17 cellular contexts compared by ENCODE assay signal in the genomic region with DNA sequence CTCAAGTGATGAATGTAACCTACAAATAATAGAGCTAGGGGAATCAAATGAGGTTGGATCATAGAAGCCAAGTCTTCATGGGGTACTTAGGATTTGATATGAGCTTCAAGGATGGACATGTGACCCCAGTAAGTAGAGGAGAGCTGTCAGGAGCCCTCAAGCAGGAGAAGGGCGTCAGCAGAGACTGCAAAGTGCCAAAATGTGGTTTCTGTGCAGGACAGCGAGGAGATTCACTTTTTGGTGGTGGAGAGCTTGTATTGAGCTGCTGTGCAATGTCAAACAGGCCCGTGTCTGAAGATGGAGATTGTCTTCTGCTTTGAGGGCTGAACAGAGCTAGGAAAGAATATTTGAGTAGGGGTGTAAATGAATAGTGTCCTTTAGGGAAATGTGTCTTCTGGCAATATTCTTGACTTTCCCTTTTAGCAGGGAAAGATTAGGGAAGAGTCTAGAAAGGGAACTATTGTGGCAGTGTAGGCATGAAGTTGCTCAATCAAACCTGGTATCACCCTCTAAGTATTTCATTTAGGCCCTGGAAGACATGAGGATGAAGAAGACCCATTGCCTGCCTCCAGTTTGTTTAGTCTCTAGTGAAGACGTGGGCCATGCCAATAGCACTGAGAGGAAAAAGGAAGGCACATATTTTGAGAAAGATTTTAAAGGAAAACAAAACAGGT. TPM values are rescaled to one million over a fixed set of nuclear protein-coding genes. Genes with fewer than 3 reads are reported as not detected.
DNase-seq lines count a peak whose midpoint lies in the region; ATAC-seq, FAIRE-seq and TF ChIP-seq lines count a peak whose summit lies in the region.
"Had no signal": no experiment of that assay in that cellular context is flagged by ENCODE, and none has a peak within 500 bp of the region (broad histone marks: within the 10 kb centered on the region; RNA-seq: fewer than 3 reads in every experiment).

No MANE protein-coding gene starts in this region.

- peak overlapping the region; percentile 60 for H3K27ac Mint-ChIP-seq in T-helper 2 cell treated with Interferon-gamma antibody and Interleukin-4, amounts not matched to agents 5 μg/mL and 100 μg/mL, for 36 hours
- H3K27ac Mint-ChIP-seq in activated T-helper 1 cell treated with anti-CD3 and anti-CD28 coated beads, Interleukin-12 subunit alpha, Interleukin-12 subunit beta, Interleukin-2, Interleukin-4 antibody, amounts not matched to agents 30 ng/mL and 10 ng/mL and 1 ng/mL, durations not matched to agents 14 hours and 24 hours and 36 hours, result peak overlapping the region; percentile 96
- H3K27ac Mint-ChIP-seq in natural killer cell treated with Interleukin-12 subunit alpha and Interleukin-12 subunit beta and Interleukin-15 and Interleukin-18, amount 100 ng/mL, for 72 hours, result peak overlapping the region; percentile 89

- peak overlapping the region; percentile 16 for H3K4me3 Mint-ChIP-seq in T-helper 2 cell treated with Interferon-gamma antibody and Interleukin-4, amounts not matched to agents 5 μg/mL and 100 μg/mL, for 36 hours
- no peak overlapping the region for H3K4me3 Mint-ChIP-seq in activated T-helper 1 cell treated with anti-CD3 and anti-CD28 coated beads, Interleukin-12 subunit alpha, Interleukin-12 subunit beta, Interleukin-2, Interleukin-4 antibody, amounts not matched to agents 30 ng/mL and 10 ng/mL and 1 ng/mL, durations not matched to agents 14 hours and 24 hours and 36 hours
- peak overlapping the region; percentile 87 for H3K4me3 Mint-ChIP-seq in natural killer cell treated with Interleukin-12 subunit alpha and Interleukin-12 subunit beta and Interleukin-15 and Interleukin-18, amount 100 ng/mL, for 72 hours
- H3K4me3 Mint-ChIP-seq: brain, H9 had no signal

- TF ChIP-seq POLR2A in GM12891 (IDR thresholded peaks at IDR 0.05; ENCODE audit: low read depth, low read length) (no peak; the same call in 1 of the 2 replicates), heart left ventricle (IDR thresholded peaks at IDR 0.05) (no peak)

- TF ChIP-seq CTCF in heart left ventricle (IDR thresholded peaks at IDR 0.05), result no peak

- peaks cover 44% of the 10 kb centered on the region for H3K4me1 Mint-ChIP-seq in T-helper 2 cell treated with Interferon-gamma antibody and Interleukin-4, amounts not matched to agents 5 μg/mL and 100 μg/mL, for 36 hours (ENCODE audit: low read depth)
- peaks cover 35% of the 10 kb centered on the region for H3K4me1 Mint-ChIP-seq in activated T-helper 1 cell treated with anti-CD3 and anti-CD28 coated beads, Interleukin-12 subunit alpha, Interleukin-12 subunit beta, Interleukin-2, Interleukin-4 antibody, amounts not matched to agents 30 ng/mL and 10 ng/mL and 1 ng/mL, durations not matched to agents 14 hours and 24 hours and 36 hours (ENCODE audit: low read depth)
- H3K4me1 Mint-ChIP-seq in natural killer cell treated with Interleukin-12 subunit alpha and Interleukin-12 subunit beta and Interleukin-15 and Interleukin-18, amount 100 ng/mL, for 72 hours (ENCODE audit: low read depth in 2 of 2), result peaks cover 51 to 55% of the 10 kb centered on the region in 2 donors

- H3K9me3 ChIP-seq in heart left ventricle, result no peaks in the 10 kb centered on the region
- H3K9me3 ChIP-seq: A549, Caco-2 had no signal

- H3K4me1 ChIP-seq in heart left ventricle, result peaks cover 0 to 33% (median 0%) of the 10 kb centered on the region in 12 donors
- H3K4me1 ChIP-seq: A549, Caco-2 had no signal

- peak overlapping the region in 1 of 12 donors; percentile 79 for H3K27ac ChIP-seq in heart left ventricle
- H3K27ac ChIP-seq: A549 had no signal

- H3K9me3 Mint-ChIP-seq in T-helper 2 cell treated with Interferon-gamma antibody and Interleukin-4, amounts not matched to agents 5 μg/mL and 100 μg/mL, for 36 hours, result no peaks in the 10 kb centered on the region
- no peaks in the 10 kb centered on the region for H3K9me3 Mint-ChIP-seq in activated T-helper 1 cell treated with anti-CD3 and anti-CD28 coated beads, Interleukin-12 subunit alpha, Interleukin-12 subunit beta, Interleukin-2, Interleukin-4 antibody, amounts not matched to agents 30 ng/mL and 10 ng/mL and 1 ng/mL, durations not matched to agents 14 hours and 24 hours and 36 hours
- no peaks in the 10 kb centered on the region for H3K9me3 Mint-ChIP-seq in natural killer cell treated with Interleukin-12 subunit alpha and Interleukin-12 subunit beta and Interleukin-15 and Interleukin-18, amount 100 ng/mL, for 72 hours
- H3K9me3 Mint-ChIP-seq: brain, H9 had no signal

- H3K27me3 ChIP-seq in heart left ventricle, result no peaks in the 10 kb centered on the region

- DNase-seq in T-helper 2 cell treated with Interferon-gamma antibody and Interleukin-4, amounts not matched to agents 5 μg/mL and 100 μg/mL, for 36 hours (ENCODE audit: low spot score), result no peak
- DNase-seq in T-helper 2 cell, result no peak
- no peak for DNase-seq in GM18507 (ENCODE audit: extremely low spot score, insufficient read length, low read depth)
- no peak for DNase-seq in activated T-helper 1 cell treated with anti-CD3 and anti-CD28 coated beads, Interleukin-12 subunit alpha, Interleukin-12 subunit beta, Interleukin-2, Interleukin-4 antibody, amounts not matched to agents 30 ng/mL and 10 ng/mL and 1 ng/mL, durations not matched to agents 14 hours and 24 hours and 36 hours (ENCODE audit: low spot score)
- DNase-seq in natural killer cell treated with Interleukin-12 subunit alpha and Interleukin-12 subunit beta and Interleukin-15 and Interleukin-18, amount 100 ng/mL, for 72 hours (ENCODE audit: low spot score), result peak; percentile 66
- DNase-seq in GM12891 (ENCODE audit: insufficient read length, low spot score), result no peak
- DNase-seq in sciatic nerve (ENCODE audit: low spot score), result no peak
- no peak for DNase-seq in heart left ventricle
- DNase-seq: activated CD4-positive, CD25-positive, alpha-beta regulatory T cell treated with anti-CD3 and anti-CD28 coated beads, Interleukin-2, amount 50 U/mL, for 72 hours; Caco-2; H9; kidney; NCI-H1092; NCI-H2171 had no signal

- WGBS in heart left ventricle, 4 donors, result 73 to 88% (median 80%) methylated on average over 4 of the region's 4 CpGs

- peaks cover 0 to 16% (median 0%) of the 10 kb centered on the region in 9 donors for H3K36me3 ChIP-seq in heart left ventricle

- no peak for ATAC-seq in natural killer cell treated with Interleukin-12 subunit alpha and Interleukin-12 subunit beta and Interleukin-15 and Interleukin-18, amount 100 ng/mL, for 72 hours
- ATAC-seq in sciatic nerve, result no peak
- no peak for ATAC-seq in heart left ventricle
- ATAC-seq: A549, HepG2 had no signal

- no peaks in the 10 kb centered on the region for H3K27me3 Mint-ChIP-seq in T-helper 2 cell treated with Interferon-gamma antibody and Interleukin-4, amounts not matched to agents 5 μg/mL and 100 μg/mL, for 36 hours (ENCODE audit: low read depth)
- H3K27me3 Mint-ChIP-seq in activated T-helper 1 cell treated with anti-CD3 and anti-CD28 coated beads, Interleukin-12 subunit alpha, Interleukin-12 subunit beta, Interleukin-2, Interleukin-4 antibody, amounts not matched to agents 30 ng/mL and 10 ng/mL and 1 ng/mL, durations not matched to agents 14 hours and 24 hours and 36 hours (ENCODE audit: insufficient read depth), result no peaks in the 10 kb centered on the region
- no peaks in the 10 kb centered on the region for H3K27me3 Mint-ChIP-seq in natural killer cell treated with Interleukin-12 subunit alpha and Interleukin-12 subunit beta and Interleukin-15 and Interleukin-18, amount 100 ng/mL, for 72 hours
- H3K27me3 Mint-ChIP-seq: brain had no signal

- intact Hi-C loops in activated T-helper 1 cell treated with anti-CD3 and anti-CD28 coated beads, Interleukin-12 subunit alpha, Interleukin-12 subunit beta, Interleukin-2, Interleukin-4 antibody, amounts not matched to agents 30 ng/mL and 10 ng/mL and 1 ng/mL, durations not matched to agents 14 hours and 24 hours and 36 hours (cut with micrococcal nuclease), result loop anchor here (5.0 kb wide), 1 partner anchor 48 kb away; no protein-coding TSS in a partner anchor
- intact Hi-C loops in sciatic nerve (cut with DNase I), result no loop called here
- intact Hi-C loops in heart left ventricle (cut with DNase I), result no loop called here

- H3K4me3 ChIP-seq in heart left ventricle, result no peak overlapping the region
- H3K4me3 ChIP-seq: A549 had no signal

- H3K36me3 Mint-ChIP-seq in T-helper 2 cell treated with Interferon-gamma antibody and Interleukin-4, amounts not matched to agents 5 μg/mL and 100 μg/mL, for 36 hours (ENCODE audit: low read depth), result peaks cover 53% of the 10 kb centered on the region
- H3K36me3 Mint-ChIP-seq in activated T-helper 1 cell treated with anti-CD3 and anti-CD28 coated beads, Interleukin-12 subunit alpha, Interleukin-12 subunit beta, Interleukin-2, Interleukin-4 antibody, amounts not matched to agents 30 ng/mL and 10 ng/mL and 1 ng/mL, durations not matched to agents 14 hours and 24 hours and 36 hours (ENCODE audit: low read depth), result peaks cover 46% of the 10 kb centered on the region
- H3K36me3 Mint-ChIP-seq in natural killer cell treated with Interleukin-12 subunit alpha and Interleukin-12 subunit beta and Interleukin-15 and Interleukin-18, amount 100 ng/mL, for 72 hours, result peaks cover 5% of the 10 kb centered on the region

- FAIRE-seq in GM18507 (lab: Jason Lieb, UNC), result peak; percentile 31
- no peak for FAIRE-seq in GM12891 (lab: Jason Lieb, UNC)
- FAIRE-seq: A549, HepG2, kidney had no signal

TF ChIP-seq in GM12891, 5 proteins besides CTCF, POLR2A, EP300 and RAD21:
- no peak for TF ChIP-seq POU2F2 (IDR thresholded peaks at IDR 0.05; ENCODE audit: low read depth, low read length)

RNA-seq across cellular contexts. Expression of a gene that starts 31.8 kb away (rescaled TPM):
- total RNA-seq in activated T-helper 1 cell treated with anti-CD3 and anti-CD28 coated beads, Interleukin-12 subunit alpha, Interleukin-12 subunit beta, Interleukin-2, Interleukin-4 antibody, amounts not matched to agents 30 ng/mL and 10 ng/mL and 1 ng/mL, durations not matched to agents 14 hours and 24 hours and 36 hours, result 19.2 and 20.9 TPM in 2 replicates
- total RNA-seq in natural killer cell treated with Interleukin-12 subunit alpha and Interleukin-12 subunit beta and Interleukin-15 and Interleukin-18, amount 100 ng/mL, for 72 hours, result 10 to 100 TPM; 26.8 to 45.5 TPM
- 49.9 TPM for polyA plus RNA-seq in GM12891 (2012; ENCODE audit: low read depth, missing spikeins)
- total RNA-seq in sciatic nerve (45.1 TPM), heart left ventricle (10 to 100 TPM in 3 of 9 donors, 1 to 10 TPM in 6; 2.9 to 20.5 (median 5.8) TPM)
- polyA plus RNA-seq in heart left ventricle, result under 1 TPM; 0.72 to 0.83 TPM
